ENCODE assay signal across 7 cellular contexts in the genomic region with DNA sequence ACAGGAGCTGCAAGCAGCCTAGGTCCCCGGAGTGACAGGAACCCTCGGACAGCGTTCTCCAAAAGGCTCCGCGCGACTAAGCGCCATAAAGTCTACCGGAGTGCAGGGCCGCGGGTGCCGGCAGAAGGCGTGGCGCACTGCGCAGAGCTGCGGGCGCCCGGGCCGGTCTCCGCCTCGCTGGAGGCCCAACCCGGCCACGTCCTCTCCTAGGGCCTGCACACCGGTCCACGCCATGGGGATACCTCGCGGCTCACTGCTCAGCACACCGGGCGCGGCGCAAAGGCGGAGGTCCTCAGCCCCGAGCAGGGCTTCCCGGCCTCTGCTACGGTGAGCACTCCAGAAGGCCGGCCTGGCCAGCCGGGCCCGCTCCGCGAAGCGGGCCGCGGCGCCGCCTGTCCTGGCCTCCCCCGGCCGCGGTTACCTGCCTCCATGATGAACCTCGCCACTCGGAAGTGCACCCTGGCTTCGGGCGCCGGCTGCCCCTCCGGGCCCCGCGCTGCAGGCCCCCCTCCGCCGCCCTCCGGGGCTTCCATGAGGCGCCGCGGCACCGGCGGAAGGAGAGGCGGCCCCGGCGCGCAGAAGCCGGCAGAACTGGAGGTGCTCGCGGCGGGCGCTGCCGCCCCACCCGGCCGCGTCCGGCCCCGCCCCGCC. TPM values are rescaled to one million over a fixed set of nuclear protein-coding genes. Genes with fewer than 3 reads are reported as not detected.
DNase-seq lines count a peak whose midpoint lies in the region; ATAC-seq and TF ChIP-seq lines count a peak whose summit lies in the region.

A gene (minus strand): TSS at position 599 of the 651 bp plus-strand sequence. CDS start 66 bp downstream, at position 533.

- H3K4me1 ChIP-seq in HEK293 (ENCODE audit: control insufficient read depth, insufficient read depth, low read length): no peaks in the 10 kb centered on the region

- POLR2A ChIA-PET in HEK293 (lab: Yijun Ruan, JAX): interaction anchor here (0.5 to 1.4 kb wide), 4 partner anchors 47 to 640 kb away, joined by 3 to 4 read pairs (median 4); a partner anchor contains a TSS

- H3K27ac Mint-ChIP-seq in activated T-cell treated with anti-CD3 and anti-CD28 coated beads, Interleukin-2, amount 50 U/mL, for 72 hours: peak within 1 kb of the TSS; percentile 33

- peaks cover 0 to 4% of the 10 kb centered on the region in 2 donors for H3K36me3 Mint-ChIP-seq in activated T-cell treated with anti-CD3 and anti-CD28 coated beads, Interleukin-2, amount 50 U/mL, for 72 hours (ENCODE audit: insufficient read depth in 2 of 2)

- no peaks in the 10 kb centered on the region for H3K9me3 ChIP-seq in HEK293 (ENCODE audit: control insufficient read depth, insufficient read depth, low read depth, low read length)

- TF ChIP-seq CTCF in HEK293 (tag by site-specific recombination; IDR thresholded peaks at IDR 0.05) (no peak), omental fat pad (IDR thresholded peaks at IDR 0.05) (no peak)

- H3K4me3 Mint-ChIP-seq in activated T-cell treated with anti-CD3 and anti-CD28 coated beads, Interleukin-2, amount 50 U/mL, for 72 hours: peak within 1 kb of the TSS; percentile 86 to 89

- peak within 1 kb of the TSS; percentile 65; the same call in 1 of the 2 replicates for H3K27ac ChIP-seq in HEK293 (ENCODE audit: extremely low read depth, low read depth, low read length)

- DNase-seq in NAMALWA (ENCODE audit: low spot score) (peak; percentile 39), globus pallidus (ENCODE audit: low spot score) (peak; percentile 12), omental fat pad (ENCODE audit: low spot score) (no peak), inferior parietal cortex (ENCODE audit: extremely low spot score) (no peak)
- peak; percentile 35 for DNase-seq in activated T-cell treated with anti-CD3 and anti-CD28 coated beads, Interleukin-2, amount 50 U/mL, for 72 hours

- ATAC-seq in GM18519 (IDR thresholded peaks at IDR 0.05; ENCODE audit: low FRiP score, unreplicated experiment) (peak; percentile 38), omental fat pad (ENCODE audit: low FRiP score) (peak; percentile 49)
- peak; percentile 71 to 77 for ATAC-seq in activated T-cell treated with anti-CD3 and anti-CD28 coated beads, Interleukin-2, amount 50 U/mL, for 72 hours (replicated peaks in 1 of 2)

- no peaks in the 10 kb centered on the region for H3K9me3 Mint-ChIP-seq in activated T-cell treated with anti-CD3 and anti-CD28 coated beads, Interleukin-2, amount 50 U/mL, for 72 hours

- H3K36me3 ChIP-seq in HEK293 (ENCODE audit: control insufficient read depth in 2 of 2, insufficient read depth in 1 of 2, low read length in 2 of 2): peaks cover 0 to 33% of the 10 kb centered on the region in 2 experiments; a peak in 2 of 3 replicates

- peak within 1 kb of the TSS; percentile 63 for H3K4me3 ChIP-seq in HEK293 (ENCODE audit: low read depth, low read length)

- peaks cover 35% of the 10 kb centered on the region for H3K4me1 Mint-ChIP-seq in activated T-cell treated with anti-CD3 and anti-CD28 coated beads, Interleukin-2, amount 50 U/mL, for 72 hours (ENCODE audit: low read depth)

- CTCF ChIA-PET in HEK293 (lab: Yijun Ruan, JAX): interaction anchor here (0.7 to 1.4 kb wide), 4 partner anchors 38 to 637 kb away, joined by 3 to 5 read pairs (median 4); no protein-coding TSS in a partner anchor

- peaks cover 25% of the 10 kb centered on the region for H3K27me3 Mint-ChIP-seq in activated T-cell treated with anti-CD3 and anti-CD28 coated beads, Interleukin-2, amount 50 U/mL, for 72 hours (ENCODE audit: low read depth)

TF ChIP-seq in HEK293, 187 proteins besides CTCF, POLR2A, EP300 and RAD21 (continues in another document):
- TF ChIP-seq, protein P1, sequence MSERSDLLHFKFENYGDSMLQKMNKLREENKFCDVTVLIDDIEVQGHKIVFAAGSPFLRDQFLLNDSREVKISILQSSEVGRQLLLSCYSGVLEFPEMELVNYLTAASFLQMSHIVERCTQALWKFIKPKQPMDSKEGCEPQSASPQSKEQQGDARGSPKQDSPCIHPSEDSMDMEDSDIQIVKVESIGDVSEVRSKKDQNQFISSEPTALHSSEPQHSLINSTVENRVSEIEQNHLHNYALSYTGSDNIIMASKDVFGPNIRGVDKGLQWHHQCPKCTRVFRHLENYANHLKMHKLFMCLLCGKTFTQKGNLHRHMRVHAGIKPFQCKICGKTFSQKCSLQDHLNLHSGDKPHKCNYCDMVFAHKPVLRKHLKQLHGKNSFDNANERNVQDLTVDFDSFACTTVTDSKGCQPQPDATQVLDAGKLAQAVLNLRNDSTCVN (tag by site-specific recombination; optimal IDR thresholded peaks at IDR 0.05): peak; percentile 65
- no peak for TF ChIP-seq ZNF391 (tag by site-specific recombination; IDR thresholded peaks at IDR 0.05; ENCODE audit: borderline replicate concordance, low read depth)
- no peak for TF ChIP-seq ZNF837 (tag by site-specific recombination; IDR thresholded peaks at IDR 0.05)
- TF ChIP-seq, protein P2, sequence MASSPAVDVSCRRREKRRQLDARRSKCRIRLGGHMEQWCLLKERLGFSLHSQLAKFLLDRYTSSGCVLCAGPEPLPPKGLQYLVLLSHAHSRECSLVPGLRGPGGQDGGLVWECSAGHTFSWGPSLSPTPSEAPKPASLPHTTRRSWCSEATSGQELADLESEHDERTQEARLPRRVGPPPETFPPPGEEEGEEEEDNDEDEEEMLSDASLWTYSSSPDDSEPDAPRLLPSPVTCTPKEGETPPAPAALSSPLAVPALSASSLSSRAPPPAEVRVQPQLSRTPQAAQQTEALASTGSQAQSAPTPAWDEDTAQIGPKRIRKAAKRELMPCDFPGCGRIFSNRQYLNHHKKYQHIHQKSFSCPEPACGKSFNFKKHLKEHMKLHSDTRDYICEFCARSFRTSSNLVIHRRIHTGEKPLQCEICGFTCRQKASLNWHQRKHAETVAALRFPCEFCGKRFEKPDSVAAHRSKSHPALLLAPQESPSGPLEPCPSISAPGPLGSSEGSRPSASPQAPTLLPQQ (tag by site-specific recombination; IDR thresholded peaks at IDR 0.05): peak; percentile 28; the same call in 1 of the 2 replicates
- no peak for TF ChIP-seq KLF1 (tag by site-specific recombination; IDR thresholded peaks at IDR 0.05)
- peak; percentile 55; the same call in 1 of the 2 replicates for TF ChIP-seq ZSCAN30 (tag by site-specific recombination; IDR thresholded peaks at IDR 0.05)
- no peak for TF ChIP-seq ZNF10 (tag by site-specific recombination; IDR thresholded peaks at IDR 0.05)
- no peak for TF ChIP-seq ZNF394 (tag by site-specific recombination; IDR thresholded peaks at IDR 0.05; ENCODE audit: borderline replicate concordance)
- TF ChIP-seq KLF16 (tag by site-specific recombination; IDR thresholded peaks at IDR 0.05): 0 out of 2 replicates have a peak, but pooled peaks have one; percentile 42
- TF ChIP-seq ZNF16 (tag by site-specific recombination; IDR thresholded peaks at IDR 0.05; ENCODE audit: low read depth): no peak
- TF ChIP-seq, protein P3, sequence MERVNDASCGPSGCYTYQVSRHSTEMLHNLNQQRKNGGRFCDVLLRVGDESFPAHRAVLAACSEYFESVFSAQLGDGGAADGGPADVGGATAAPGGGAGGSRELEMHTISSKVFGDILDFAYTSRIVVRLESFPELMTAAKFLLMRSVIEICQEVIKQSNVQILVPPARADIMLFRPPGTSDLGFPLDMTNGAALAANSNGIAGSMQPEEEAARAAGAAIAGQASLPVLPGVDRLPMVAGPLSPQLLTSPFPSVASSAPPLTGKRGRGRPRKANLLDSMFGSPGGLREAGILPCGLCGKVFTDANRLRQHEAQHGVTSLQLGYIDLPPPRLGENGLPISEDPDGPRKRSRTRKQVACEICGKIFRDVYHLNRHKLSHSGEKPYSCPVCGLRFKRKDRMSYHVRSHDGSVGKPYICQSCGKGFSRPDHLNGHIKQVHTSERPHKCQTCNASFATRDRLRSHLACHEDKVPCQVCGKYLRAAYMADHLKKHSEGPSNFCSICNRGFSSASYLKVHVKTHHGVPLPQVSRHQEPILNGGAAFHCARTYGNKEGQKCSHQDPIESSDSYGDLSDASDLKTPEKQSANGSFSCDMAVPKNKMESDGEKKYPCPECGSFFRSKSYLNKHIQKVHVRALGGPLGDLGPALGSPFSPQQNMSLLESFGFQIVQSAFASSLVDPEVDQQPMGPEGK (tag by site-specific recombination; IDR thresholded peaks at IDR 0.05): no peak
- peak; percentile 43; the same call in 1 of the 2 replicates for TF ChIP-seq ZNF561 (tag by site-specific recombination; IDR thresholded peaks at IDR 0.05; ENCODE audit: borderline replicate concordance)
- peak; percentile 65 for TF ChIP-seq ZBTB8A (tag by site-specific recombination; IDR thresholded peaks at IDR 0.05)
- no peak for TF ChIP-seq ZNF138 (tag by site-specific recombination; IDR thresholded peaks at IDR 0.05; ENCODE audit: borderline replicate concordance)
- no peak for TF ChIP-seq ZNF112 (tag by site-specific recombination; IDR thresholded peaks at IDR 0.05)
- no peak for TF ChIP-seq ZNF302 (tag by site-specific recombination; IDR thresholded peaks at IDR 0.05; ENCODE audit: low read depth)
- TF ChIP-seq, protein P4, sequence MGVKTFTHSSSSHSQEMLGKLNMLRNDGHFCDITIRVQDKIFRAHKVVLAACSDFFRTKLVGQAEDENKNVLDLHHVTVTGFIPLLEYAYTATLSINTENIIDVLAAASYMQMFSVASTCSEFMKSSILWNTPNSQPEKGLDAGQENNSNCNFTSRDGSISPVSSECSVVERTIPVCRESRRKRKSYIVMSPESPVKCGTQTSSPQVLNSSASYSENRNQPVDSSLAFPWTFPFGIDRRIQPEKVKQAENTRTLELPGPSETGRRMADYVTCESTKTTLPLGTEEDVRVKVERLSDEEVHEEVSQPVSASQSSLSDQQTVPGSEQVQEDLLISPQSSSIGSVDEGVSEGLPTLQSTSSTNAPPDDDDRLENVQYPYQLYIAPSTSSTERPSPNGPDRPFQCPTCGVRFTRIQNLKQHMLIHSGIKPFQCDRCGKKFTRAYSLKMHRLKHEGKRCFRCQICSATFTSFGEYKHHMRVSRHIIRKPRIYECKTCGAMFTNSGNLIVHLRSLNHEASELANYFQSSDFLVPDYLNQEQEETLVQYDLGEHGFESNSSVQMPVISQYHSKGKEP (tag by site-specific recombination; IDR thresholded peaks at IDR 0.05): no peak
- TF ChIP-seq IKZF3 (tag by site-specific recombination; IDR thresholded peaks at IDR 0.05): no peak
- TF ChIP-seq, protein P5, sequence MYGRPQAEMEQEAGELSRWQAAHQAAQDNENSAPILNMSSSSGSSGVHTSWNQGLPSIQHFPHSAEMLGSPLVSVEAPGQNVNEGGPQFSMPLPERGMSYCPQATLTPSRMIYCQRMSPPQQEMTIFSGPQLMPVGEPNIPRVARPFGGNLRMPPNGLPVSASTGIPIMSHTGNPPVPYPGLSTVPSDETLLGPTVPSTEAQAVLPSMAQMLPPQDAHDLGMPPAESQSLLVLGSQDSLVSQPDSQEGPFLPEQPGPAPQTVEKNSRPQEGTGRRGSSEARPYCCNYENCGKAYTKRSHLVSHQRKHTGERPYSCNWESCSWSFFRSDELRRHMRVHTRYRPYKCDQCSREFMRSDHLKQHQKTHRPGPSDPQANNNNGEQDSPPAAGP (tag by site-specific recombination; IDR thresholded peaks at IDR 0.05): peak; percentile 31; the same call in 1 of the 2 replicates

RNA-seq across cellular contexts. Expression of the gene that starts here (rescaled TPM):
- 10 to 100 TPM; 16.8 to 20.3 TPM for total RNA-seq in activated T-cell treated with anti-CD3 and anti-CD28 coated beads, Interleukin-2, amount 50 U/mL, for 72 hours
- total RNA-seq in omental fat pad: 10 to 100 TPM; 26.0 to 42.6 (median 31.0) TPM

Comparison
In these comparisons a context has a peak if more than half of its experiments do, and no peak if none do; other contexts are left out.
1. DNase-seq: peak in NAMALWA (single experiment), activated T-cell treated with anti-CD3 and anti-CD28 coated beads, Interleukin-2, amount 50 U/mL, for 72 hours (2 of 2) and globus pallidus (single experiment); none in omental fat pad (single experiment) and inferior parietal cortex (single experiment).
2. Peak in every context shown above with its lines, with median percentiles within 50 percentile points of each other: ATAC-seq.